In the genomic region with DNA sequence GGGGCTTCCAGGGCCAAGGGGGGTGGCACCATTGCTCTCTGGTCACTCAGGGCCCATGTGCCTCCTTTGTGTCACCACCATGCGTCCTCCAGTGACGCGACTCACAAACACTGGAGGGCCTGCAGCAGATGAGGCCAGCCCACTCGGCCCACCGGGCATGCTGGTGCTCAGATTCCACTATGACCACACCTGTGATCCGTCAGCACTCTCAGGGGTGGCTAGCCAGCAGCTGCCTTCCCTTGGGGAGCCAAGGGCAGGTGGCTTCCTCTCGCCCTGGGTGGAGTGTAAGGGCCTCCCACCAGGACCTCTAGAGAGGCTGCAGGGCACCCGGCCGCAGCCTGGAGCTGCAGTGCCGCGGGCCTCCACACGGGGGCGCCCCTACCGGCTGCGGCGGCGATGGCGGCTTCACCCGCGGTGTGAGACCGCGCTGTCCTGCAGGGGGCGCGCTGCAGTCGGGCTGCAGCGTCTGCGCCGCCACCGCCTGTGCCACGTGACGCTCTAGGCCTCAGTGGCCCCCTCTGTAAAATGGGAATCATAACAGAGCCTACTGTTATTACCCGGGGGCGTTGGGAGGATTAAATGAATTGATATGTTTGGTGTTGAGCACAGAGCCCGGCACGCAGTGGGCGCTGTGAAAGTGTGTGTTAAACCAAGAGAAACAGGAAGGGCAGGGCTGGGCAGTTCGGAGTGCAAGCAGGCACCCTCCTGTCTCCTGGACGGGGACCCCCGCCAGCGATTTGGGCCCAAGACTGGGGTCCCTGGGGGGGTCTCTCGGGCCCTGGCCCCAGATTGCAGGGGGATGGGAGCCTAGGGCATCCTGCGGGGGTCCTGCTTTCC, we compare ENCODE assay signal across 1 cellular context.
TF ChIP-seq lines count a peak whose summit lies in the region.

No MANE protein-coding gene starts in this region.

TF ChIP-seq in K562, 482 proteins besides CTCF, POLR2A, EP300 and RAD21 (continued from another document and continues in another):
- TF ChIP-seq, protein P1, sequence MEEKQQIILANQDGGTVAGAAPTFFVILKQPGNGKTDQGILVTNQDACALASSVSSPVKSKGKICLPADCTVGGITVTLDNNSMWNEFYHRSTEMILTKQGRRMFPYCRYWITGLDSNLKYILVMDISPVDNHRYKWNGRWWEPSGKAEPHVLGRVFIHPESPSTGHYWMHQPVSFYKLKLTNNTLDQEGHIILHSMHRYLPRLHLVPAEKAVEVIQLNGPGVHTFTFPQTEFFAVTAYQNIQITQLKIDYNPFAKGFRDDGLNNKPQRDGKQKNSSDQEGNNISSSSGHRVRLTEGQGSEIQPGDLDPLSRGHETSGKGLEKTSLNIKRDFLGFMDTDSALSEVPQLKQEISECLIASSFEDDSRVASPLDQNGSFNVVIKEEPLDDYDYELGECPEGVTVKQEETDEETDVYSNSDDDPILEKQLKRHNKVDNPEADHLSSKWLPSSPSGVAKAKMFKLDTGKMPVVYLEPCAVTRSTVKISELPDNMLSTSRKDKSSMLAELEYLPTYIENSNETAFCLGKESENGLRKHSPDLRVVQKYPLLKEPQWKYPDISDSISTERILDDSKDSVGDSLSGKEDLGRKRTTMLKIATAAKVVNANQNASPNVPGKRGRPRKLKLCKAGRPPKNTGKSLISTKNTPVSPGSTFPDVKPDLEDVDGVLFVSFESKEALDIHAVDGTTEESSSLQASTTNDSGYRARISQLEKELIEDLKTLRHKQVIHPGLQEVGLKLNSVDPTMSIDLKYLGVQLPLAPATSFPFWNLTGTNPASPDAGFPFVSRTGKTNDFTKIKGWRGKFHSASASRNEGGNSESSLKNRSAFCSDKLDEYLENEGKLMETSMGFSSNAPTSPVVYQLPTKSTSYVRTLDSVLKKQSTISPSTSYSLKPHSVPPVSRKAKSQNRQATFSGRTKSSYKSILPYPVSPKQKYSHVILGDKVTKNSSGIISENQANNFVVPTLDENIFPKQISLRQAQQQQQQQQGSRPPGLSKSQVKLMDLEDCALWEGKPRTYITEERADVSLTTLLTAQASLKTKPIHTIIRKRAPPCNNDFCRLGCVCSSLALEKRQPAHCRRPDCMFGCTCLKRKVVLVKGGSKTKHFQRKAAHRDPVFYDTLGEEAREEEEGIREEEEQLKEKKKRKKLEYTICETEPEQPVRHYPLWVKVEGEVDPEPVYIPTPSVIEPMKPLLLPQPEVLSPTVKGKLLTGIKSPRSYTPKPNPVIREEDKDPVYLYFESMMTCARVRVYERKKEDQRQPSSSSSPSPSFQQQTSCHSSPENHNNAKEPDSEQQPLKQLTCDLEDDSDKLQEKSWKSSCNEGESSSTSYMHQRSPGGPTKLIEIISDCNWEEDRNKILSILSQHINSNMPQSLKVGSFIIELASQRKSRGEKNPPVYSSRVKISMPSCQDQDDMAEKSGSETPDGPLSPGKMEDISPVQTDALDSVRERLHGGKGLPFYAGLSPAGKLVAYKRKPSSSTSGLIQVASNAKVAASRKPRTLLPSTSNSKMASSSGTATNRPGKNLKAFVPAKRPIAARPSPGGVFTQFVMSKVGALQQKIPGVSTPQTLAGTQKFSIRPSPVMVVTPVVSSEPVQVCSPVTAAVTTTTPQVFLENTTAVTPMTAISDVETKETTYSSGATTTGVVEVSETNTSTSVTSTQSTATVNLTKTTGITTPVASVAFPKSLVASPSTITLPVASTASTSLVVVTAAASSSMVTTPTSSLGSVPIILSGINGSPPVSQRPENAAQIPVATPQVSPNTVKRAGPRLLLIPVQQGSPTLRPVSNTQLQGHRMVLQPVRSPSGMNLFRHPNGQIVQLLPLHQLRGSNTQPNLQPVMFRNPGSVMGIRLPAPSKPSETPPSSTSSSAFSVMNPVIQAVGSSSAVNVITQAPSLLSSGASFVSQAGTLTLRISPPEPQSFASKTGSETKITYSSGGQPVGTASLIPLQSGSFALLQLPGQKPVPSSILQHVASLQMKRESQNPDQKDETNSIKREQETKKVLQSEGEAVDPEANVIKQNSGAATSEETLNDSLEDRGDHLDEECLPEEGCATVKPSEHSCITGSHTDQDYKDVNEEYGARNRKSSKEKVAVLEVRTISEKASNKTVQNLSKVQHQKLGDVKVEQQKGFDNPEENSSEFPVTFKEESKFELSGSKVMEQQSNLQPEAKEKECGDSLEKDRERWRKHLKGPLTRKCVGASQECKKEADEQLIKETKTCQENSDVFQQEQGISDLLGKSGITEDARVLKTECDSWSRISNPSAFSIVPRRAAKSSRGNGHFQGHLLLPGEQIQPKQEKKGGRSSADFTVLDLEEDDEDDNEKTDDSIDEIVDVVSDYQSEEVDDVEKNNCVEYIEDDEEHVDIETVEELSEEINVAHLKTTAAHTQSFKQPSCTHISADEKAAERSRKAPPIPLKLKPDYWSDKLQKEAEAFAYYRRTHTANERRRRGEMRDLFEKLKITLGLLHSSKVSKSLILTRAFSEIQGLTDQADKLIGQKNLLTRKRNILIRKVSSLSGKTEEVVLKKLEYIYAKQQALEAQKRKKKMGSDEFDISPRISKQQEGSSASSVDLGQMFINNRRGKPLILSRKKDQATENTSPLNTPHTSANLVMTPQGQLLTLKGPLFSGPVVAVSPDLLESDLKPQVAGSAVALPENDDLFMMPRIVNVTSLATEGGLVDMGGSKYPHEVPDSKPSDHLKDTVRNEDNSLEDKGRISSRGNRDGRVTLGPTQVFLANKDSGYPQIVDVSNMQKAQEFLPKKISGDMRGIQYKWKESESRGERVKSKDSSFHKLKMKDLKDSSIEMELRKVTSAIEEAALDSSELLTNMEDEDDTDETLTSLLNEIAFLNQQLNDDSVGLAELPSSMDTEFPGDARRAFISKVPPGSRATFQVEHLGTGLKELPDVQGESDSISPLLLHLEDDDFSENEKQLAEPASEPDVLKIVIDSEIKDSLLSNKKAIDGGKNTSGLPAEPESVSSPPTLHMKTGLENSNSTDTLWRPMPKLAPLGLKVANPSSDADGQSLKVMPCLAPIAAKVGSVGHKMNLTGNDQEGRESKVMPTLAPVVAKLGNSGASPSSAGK (IDR thresholded peaks at IDR 0.05) = no peak; the same call in 1 of the 2 replicates
- TF ChIP-seq, protein P2, sequence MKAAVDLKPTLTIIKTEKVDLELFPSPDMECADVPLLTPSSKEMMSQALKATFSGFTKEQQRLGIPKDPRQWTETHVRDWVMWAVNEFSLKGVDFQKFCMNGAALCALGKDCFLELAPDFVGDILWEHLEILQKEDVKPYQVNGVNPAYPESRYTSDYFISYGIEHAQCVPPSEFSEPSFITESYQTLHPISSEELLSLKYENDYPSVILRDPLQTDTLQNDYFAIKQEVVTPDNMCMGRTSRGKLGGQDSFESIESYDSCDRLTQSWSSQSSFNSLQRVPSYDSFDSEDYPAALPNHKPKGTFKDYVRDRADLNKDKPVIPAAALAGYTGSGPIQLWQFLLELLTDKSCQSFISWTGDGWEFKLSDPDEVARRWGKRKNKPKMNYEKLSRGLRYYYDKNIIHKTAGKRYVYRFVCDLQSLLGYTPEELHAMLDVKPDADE (conservative IDR thresholded peaks at IDR 0.05; ENCODE audit: control insufficient read depth, low read depth, low read length) = peak; percentile 68
- TF ChIP-seq CBX1 (IDR thresholded peaks at IDR 0.05; ENCODE audit: low read depth) (peak; percentile 100), SIN3A (IDR thresholded peaks at IDR 0.05; ENCODE audit: borderline replicate concordance in 2 of 2, control insufficient read depth in 1 of 2, low read depth in 2 of 2, low read length in 2 of 2) (no peak), CBX2 (IDR thresholded peaks at IDR 0.05; ENCODE audit: insufficient read depth, low read length, poor library complexity, severe bottlenecking) (no peak), HCFC1 (IDR thresholded peaks at IDR 0.05; ENCODE audit: low read depth, low read length) (peak; percentile 67), YY1 (IDR thresholded peaks at IDR 0.05; ENCODE audit: borderline replicate concordance in 1 of 3, control insufficient read depth in 1 of 3, extremely low read depth in 1 of 3, insufficient read depth in 3 of 3, insufficient read length in 1 of 3, insufficient replicate concordance in 2 of 3, low read depth in 1 of 3, low read length in 2 of 3) (peak; percentile 61 to 95 (median 91)), NFIX (CRISPR knock-in tag; IDR thresholded peaks at IDR 0.05; ENCODE audit: low read depth) (no peak), NCOA4 (IDR thresholded peaks at IDR 0.05; ENCODE audit: partially characterized antibody) (peak; percentile 85), TSC22D4 (tag; IDR thresholded peaks at IDR 0.05) (no peak), CCNT2 (IDR thresholded peaks at IDR 0.05; ENCODE audit: borderline replicate concordance, extremely low read depth, insufficient read length, low read depth, low read length) (peak; percentile 83), HIVEP1 (CRISPR knock-in tag; IDR thresholded peaks at IDR 0.05) (peak; percentile 70; the same call in 1 of the 2 replicates), BCL6 (CRISPR knock-in tag; IDR thresholded peaks at IDR 0.05) (no peak), ZNF384 (IDR thresholded peaks at IDR 0.05; ENCODE audit: low read depth, low read length) (peak; percentile 64), CBX8 (IDR thresholded peaks at IDR 0.05; ENCODE audit: borderline replicate concordance, extremely low read depth, low read depth, low read length, poor library complexity, severe bottlenecking) (no peak), TCF7L2 (IDR thresholded peaks at IDR 0.05; ENCODE audit: low read depth, low read length) (peak; percentile 37; the same call in 1 of the 2 replicates), STAT5A (IDR thresholded peaks at IDR 0.05; ENCODE audit: borderline replicate concordance, low read length) (no peak), CREB1 (IDR thresholded peaks at IDR 0.05) (peak; percentile 75), CREB1 (CRISPR knock-in tag; IDR thresholded peaks at IDR 0.05) (peak; percentile 90), CCAR2 (IDR thresholded peaks at IDR 0.05; ENCODE audit: low read depth, low read length) (no peak), NFE2L1 (tag; IDR thresholded peaks at IDR 0.05; ENCODE audit: borderline replicate concordance, low read depth) (no peak), SP1 (CRISPR knock-in tag; IDR thresholded peaks at IDR 0.05) (peak; percentile 90), NR2F6 (CRISPR knock-in tag; IDR thresholded peaks at IDR 0.05) (no peak)
- TF ChIP-seq, protein P3, sequence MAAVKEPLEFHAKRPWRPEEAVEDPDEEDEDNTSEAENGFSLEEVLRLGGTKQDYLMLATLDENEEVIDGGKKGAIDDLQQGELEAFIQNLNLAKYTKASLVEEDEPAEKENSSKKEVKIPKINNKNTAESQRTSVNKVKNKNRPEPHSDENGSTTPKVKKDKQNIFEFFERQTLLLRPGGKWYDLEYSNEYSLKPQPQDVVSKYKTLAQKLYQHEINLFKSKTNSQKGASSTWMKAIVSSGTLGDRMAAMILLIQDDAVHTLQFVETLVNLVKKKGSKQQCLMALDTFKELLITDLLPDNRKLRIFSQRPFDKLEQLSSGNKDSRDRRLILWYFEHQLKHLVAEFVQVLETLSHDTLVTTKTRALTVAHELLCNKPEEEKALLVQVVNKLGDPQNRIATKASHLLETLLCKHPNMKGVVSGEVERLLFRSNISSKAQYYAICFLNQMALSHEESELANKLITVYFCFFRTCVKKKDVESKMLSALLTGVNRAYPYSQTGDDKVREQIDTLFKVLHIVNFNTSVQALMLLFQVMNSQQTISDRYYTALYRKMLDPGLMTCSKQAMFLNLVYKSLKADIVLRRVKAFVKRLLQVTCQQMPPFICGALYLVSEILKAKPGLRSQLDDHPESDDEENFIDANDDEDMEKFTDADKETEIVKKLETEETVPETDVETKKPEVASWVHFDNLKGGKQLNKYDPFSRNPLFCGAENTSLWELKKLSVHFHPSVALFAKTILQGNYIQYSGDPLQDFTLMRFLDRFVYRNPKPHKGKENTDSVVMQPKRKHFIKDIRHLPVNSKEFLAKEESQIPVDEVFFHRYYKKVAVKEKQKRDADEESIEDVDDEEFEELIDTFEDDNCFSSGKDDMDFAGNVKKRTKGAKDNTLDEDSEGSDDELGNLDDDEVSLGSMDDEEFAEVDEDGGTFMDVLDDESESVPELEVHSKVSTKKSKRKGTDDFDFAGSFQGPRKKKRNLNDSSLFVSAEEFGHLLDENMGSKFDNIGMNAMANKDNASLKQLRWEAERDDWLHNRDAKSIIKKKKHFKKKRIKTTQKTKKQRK (IDR thresholded peaks at IDR 0.05; ENCODE audit: borderline replicate concordance, low read depth, low read length) = no peak
- TF ChIP-seq, protein P4, sequence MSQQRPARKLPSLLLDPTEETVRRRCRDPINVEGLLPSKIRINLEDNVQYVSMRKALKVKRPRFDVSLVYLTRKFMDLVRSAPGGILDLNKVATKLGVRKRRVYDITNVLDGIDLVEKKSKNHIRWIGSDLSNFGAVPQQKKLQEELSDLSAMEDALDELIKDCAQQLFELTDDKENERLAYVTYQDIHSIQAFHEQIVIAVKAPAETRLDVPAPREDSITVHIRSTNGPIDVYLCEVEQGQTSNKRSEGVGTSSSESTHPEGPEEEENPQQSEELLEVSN (IDR thresholded peaks at IDR 0.05; ENCODE audit: borderline replicate concordance in 1 of 2, extremely low read depth in 1 of 2, insufficient read depth in 1 of 2, insufficient read length in 1 of 2, low read depth in 1 of 2, low read length in 1 of 2, poor library complexity in 1 of 2, severe bottlenecking in 1 of 2) = peak; percentile 39 to 79
- TF ChIP-seq, protein P5, sequence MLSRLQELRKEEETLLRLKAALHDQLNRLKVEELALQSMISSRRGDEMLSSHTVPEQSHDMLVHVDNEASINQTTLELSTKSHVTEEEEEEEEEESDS (CRISPR knock-in tag; IDR thresholded peaks at IDR 0.05) = no peak
- TF ChIP-seq, protein P6, sequence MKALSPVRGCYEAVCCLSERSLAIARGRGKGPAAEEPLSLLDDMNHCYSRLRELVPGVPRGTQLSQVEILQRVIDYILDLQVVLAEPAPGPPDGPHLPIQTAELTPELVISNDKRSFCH (CRISPR knock-in tag; IDR thresholded peaks at IDR 0.05) = no peak
- TF ChIP-seq, protein P6 (tag; IDR thresholded peaks at IDR 0.05) = peak; percentile 92
- TF ChIP-seq, protein P7, sequence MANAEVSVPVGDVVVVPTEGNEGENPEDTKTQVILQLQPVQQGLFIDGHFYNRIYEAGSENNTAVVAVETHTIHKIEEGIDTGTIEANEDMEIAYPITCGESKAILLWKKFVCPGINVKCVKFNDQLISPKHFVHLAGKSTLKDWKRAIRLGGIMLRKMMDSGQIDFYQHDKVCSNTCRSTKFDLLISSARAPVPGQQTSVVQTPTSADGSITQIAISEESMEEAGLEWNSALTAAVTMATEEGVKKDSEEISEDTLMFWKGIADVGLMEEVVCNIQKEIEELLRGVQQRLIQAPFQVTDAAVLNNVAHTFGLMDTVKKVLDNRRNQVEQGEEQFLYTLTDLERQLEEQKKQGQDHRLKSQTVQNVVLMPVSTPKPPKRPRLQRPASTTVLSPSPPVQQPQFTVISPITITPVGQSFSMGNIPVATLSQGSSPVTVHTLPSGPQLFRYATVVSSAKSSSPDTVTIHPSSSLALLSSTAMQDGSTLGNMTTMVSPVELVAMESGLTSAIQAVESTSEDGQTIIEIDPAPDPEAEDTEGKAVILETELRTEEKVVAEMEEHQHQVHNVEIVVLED (CRISPR knock-in tag; IDR thresholded peaks at IDR 0.05) = peak; percentile 51; the same call in 1 of the 2 replicates
- TF ChIP-seq, protein P8, sequence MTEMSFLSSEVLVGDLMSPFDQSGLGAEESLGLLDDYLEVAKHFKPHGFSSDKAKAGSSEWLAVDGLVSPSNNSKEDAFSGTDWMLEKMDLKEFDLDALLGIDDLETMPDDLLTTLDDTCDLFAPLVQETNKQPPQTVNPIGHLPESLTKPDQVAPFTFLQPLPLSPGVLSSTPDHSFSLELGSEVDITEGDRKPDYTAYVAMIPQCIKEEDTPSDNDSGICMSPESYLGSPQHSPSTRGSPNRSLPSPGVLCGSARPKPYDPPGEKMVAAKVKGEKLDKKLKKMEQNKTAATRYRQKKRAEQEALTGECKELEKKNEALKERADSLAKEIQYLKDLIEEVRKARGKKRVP (CRISPR knock-in tag; IDR thresholded peaks at IDR 0.05) = 0 out of 2 replicates have a peak, but pooled peaks have one; percentile 24
